Comparison of ENCODE assay signal across 8 cellular contexts in the genomic region with DNA sequence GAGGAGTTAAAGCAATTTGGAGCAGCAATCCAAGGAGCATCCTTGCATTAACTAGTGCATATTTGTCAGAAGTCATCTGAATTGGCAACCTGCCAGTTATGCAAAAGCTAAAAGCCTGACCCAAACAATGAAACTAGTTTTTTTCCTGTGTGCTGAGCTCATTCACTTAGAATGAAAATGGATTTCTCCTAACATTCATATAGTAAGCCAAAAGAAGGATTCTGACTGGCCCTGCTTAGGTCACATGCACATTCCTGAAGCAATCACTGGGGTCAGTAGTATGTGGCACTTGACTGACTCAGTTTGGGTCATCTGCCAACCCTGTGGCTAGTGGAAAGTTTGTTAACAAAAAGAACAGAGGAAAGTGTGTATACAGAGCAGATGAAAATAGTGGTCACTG.
DNase-seq lines count a peak whose midpoint lies in the region; ATAC-seq and TF ChIP-seq lines count a peak whose summit lies in the region.

No MANE protein-coding gene starts in this region.

- TF ChIP-seq CTCF in astrocyte of the spinal cord (IDR thresholded peaks at IDR 0.05; ENCODE audit: low read depth, low read length): no peak

- in situ Hi-C loops in astrocyte of the spinal cord (cut with HindIII; ENCODE audit: low sequenced_read_pairs): no loop called here

- DNase-seq in Ammon's horn (ENCODE audit: low spot score): peak; percentile 17
- peak; percentile 94 for DNase-seq in astrocyte of the spinal cord (ENCODE audit: low read depth, low spot score)
- DNase-seq in kidney tubule cell (ENCODE audit: low spot score): peak; percentile 98
- DNase-seq in NK-92 treated with Interleukin-12 subunit alpha and Interleukin-12 subunit beta, amount 100 ng/mL, for 24 hours (lab: John Stamatoyannopoulos, UW): no peak
- DNase-seq in ecto neural progenitor cell (ENCODE audit: low spot score): no peak

- peak; percentile 35 for ATAC-seq in HG03442 (IDR thresholded peaks at IDR 0.05; ENCODE audit: unreplicated experiment)
- no peak for ATAC-seq in GM18519 (IDR thresholded peaks at IDR 0.05; ENCODE audit: low FRiP score, unreplicated experiment)
- ATAC-seq in GM19455 (IDR thresholded peaks at IDR 0.05; ENCODE audit: unreplicated experiment): no peak

- H3K4me3 ChIP-seq in astrocyte of the spinal cord (ENCODE audit: low read depth, low read length): no peak overlapping the region

Comparison
In these comparisons a context has a peak if more than half of its experiments do, and no peak if none do; other contexts are left out.
1. DNase-seq: peak in Ammon's horn (single experiment), astrocyte of the spinal cord (single experiment) and kidney tubule cell (single experiment); none in NK-92 treated with Interleukin-12 subunit alpha and Interleukin-12 subunit beta, amount 100 ng/mL, for 24 hours (single experiment) and ecto neural progenitor cell (single experiment).